ENCODE assay signal across 1 cellular context in genomic region chr5:43461066-43461465, GRCh38.
TF ChIP-seq lines count a peak whose summit lies in the region.

No MANE protein-coding gene starts in this region.

TF ChIP-seq in K562, 482 proteins besides CTCF, POLR2A, EP300 and RAD21:
- no peak for TF ChIP-seq ATF4 (CRISPR knock-in tag; IDR thresholded peaks at IDR 0.05)
- TF ChIP-seq SIRT6 (IDR thresholded peaks at IDR 0.05; ENCODE audit: low read depth, low read length), result no peak
- no peak for TF ChIP-seq ZNF551 (CRISPR knock-in tag; IDR thresholded peaks at IDR 0.05)
- TF ChIP-seq BCLAF1 (IDR thresholded peaks at IDR 0.05; ENCODE audit: borderline replicate concordance in 1 of 2, control insufficient read depth in 1 of 2, low read depth in 2 of 2, low read length in 1 of 2), result no peak
- no peak for TF ChIP-seq ZBTB1 (CRISPR knock-in tag; IDR thresholded peaks at IDR 0.05; ENCODE audit: borderline replicate concordance, low read depth)
- TF ChIP-seq CTCFL (IDR thresholded peaks at IDR 0.05; ENCODE audit: borderline replicate concordance, insufficient read depth, low read depth, low read length, poor library complexity, severe bottlenecking), result no peak
- TF ChIP-seq ZNF592 (IDR thresholded peaks at IDR 0.05), result no peak
- TF ChIP-seq ZNF324 (CRISPR knock-in tag; IDR thresholded peaks at IDR 0.05), result no peak
- no peak for TF ChIP-seq ETV6 (IDR thresholded peaks at IDR 0.05; ENCODE audit: borderline replicate concordance in 1 of 2, low read depth in 2 of 2, low read length in 1 of 2)
- TF ChIP-seq ETV6 (CRISPR knock-in tag; IDR thresholded peaks at IDR 0.05; ENCODE audit: borderline replicate concordance), result no peak
- TF ChIP-seq TFE3 (CRISPR knock-in tag; IDR thresholded peaks at IDR 0.05), result no peak
- TF ChIP-seq PHF21A (IDR thresholded peaks at IDR 0.05; ENCODE audit: borderline replicate concordance, low read depth), result no peak
- TF ChIP-seq NR2F6 (CRISPR knock-in tag; IDR thresholded peaks at IDR 0.05), result no peak
- no peak for TF ChIP-seq RBM15 (IDR thresholded peaks at IDR 0.05; ENCODE audit: insufficient read depth, low read length)
- no peak for TF ChIP-seq HNRNPLL (IDR thresholded peaks at IDR 0.05; ENCODE audit: low read depth, low read length, poor library complexity, severe bottlenecking)
- no peak for TF ChIP-seq ID3 (CRISPR knock-in tag; IDR thresholded peaks at IDR 0.05)
- no peak for TF ChIP-seq ID3 (tag; IDR thresholded peaks at IDR 0.05)
- TF ChIP-seq ZBTB34 (CRISPR knock-in tag; IDR thresholded peaks at IDR 0.05), result no peak
- TF ChIP-seq RHOXF2B (CRISPR knock-in tag; conservative IDR thresholded peaks at IDR 0.05), result no peak
- TF ChIP-seq POLR2H (tag; IDR thresholded peaks at IDR 0.05; ENCODE audit: low read depth), result no peak
- TF ChIP-seq MTF1 (CRISPR knock-in tag; IDR thresholded peaks at IDR 0.05; ENCODE audit: borderline replicate concordance), result no peak
- TF ChIP-seq CGGBP1 (CRISPR knock-in tag; IDR thresholded peaks at IDR 0.05), result no peak
